Comparison of ENCODE assay signal across 33 cellular contexts in the genomic region with DNA sequence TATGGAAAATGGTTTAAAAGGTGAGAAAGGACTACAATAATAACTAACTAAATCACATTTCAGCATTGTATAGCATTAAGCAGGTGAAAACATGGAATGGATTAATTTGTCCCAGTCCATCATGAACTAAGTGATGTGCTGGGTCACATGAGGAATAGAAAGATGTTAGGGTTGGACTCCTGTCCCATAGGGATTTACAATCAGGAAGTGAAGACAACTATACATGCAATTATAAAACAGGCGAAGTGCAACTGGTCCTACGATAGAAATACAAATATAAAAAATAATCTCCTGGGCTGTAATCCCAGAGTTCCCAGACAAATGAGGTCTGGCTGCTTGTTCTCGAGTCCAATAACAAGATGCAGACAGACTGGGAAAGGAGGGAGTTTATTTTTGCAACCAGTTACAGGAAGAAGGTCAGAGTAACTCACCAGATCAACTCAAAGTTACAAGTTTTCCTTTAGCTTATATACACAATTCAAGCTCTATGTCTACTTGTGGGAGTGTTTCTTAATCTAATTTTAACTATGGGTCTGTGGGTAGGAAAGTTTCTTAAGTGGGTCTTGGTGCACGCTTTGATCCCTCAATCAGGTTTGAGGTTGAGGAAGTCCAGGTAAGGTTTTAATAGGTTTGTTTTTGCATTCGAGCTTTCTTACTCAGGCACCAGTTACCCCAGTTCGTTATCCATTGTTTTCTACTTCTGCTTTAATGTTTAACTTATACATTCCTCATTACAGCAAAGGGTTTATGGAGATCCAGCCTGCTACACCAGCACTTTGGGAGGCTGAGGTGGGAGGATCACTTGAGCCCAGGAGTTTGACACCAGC. TPM values are rescaled to one million over a fixed set of nuclear protein-coding genes. Genes with fewer than 3 reads are reported as not detected.
DNase-seq lines count a peak whose midpoint lies in the region; ATAC-seq, FAIRE-seq and TF ChIP-seq lines count a peak whose summit lies in the region.
"Had no signal": no experiment of that assay in that cellular context is flagged by ENCODE, and none has a peak within 500 bp of the region (broad histone marks: within the 10 kb centered on the region; RNA-seq: fewer than 3 reads in every experiment).

No MANE protein-coding gene starts in this region.

- 59% methylated on average over 6 of the region's 6 CpGs for WGBS in right cardiac atrium

- TF ChIP-seq CTCF in cardiac muscle cell (IDR thresholded peaks at IDR 0.05; ENCODE audit: low read depth, low read length): no peak
- no peak for TF ChIP-seq CTCF in nephron (IDR thresholded peaks at IDR 0.05; ENCODE audit: unreplicated experiment in 3 of 3)
- TF ChIP-seq CTCF in thoracic aorta (IDR thresholded peaks at IDR 0.05): no peak
- no peak for TF ChIP-seq CTCF in GM20000 (IDR thresholded peaks at IDR 0.05; ENCODE audit: extremely low read depth, missing control alignments)

- H3K4me3 ChIP-seq in cardiac muscle cell (no peak overlapping the region), right cardiac atrium (ENCODE audit: low read length) (no peak overlapping the region), thoracic aorta (peak overlapping the region; percentile 22)
- H3K4me3 ChIP-seq: gastrocnemius medialis, lung had no signal

- H3K27ac ChIP-seq in cardiac muscle cell (peak overlapping the region; percentile 51), right cardiac atrium (ENCODE audit: low read length) (no peak overlapping the region), thoracic aorta (peak overlapping the region; percentile 88 to 97)
- H3K27ac ChIP-seq: 22Rv1, RWPE1, WERI-Rb-1 had no signal

- H3K36me3 ChIP-seq in cardiac muscle cell (no peaks in the 10 kb centered on the region), thoracic aorta (no peaks in the 10 kb centered on the region)
- H3K36me3 ChIP-seq: gastrocnemius medialis, WERI-Rb-1 had no signal

- DNase-seq in cardiac muscle cell (ENCODE audit: low read depth in 1 of 2, low spot score in 1 of 2) (no peak), right cardiac atrium (no peak), thoracic aorta (ENCODE audit: low spot score) (no peak), GM20000 (ENCODE audit: low spot score) (no peak), T-helper 17 cell (no peak)
- DNase-seq: activated CD4-positive, alpha-beta T cell treated with anti-CD3 and anti-CD28 coated beads, Interleukin-2, amount 50 U/mL, for 4 hours; activated CD8-positive, alpha-beta memory T cell treated with anti-CD3 and anti-CD28 coated beads, Interleukin-2, amount 50 U/mL, for 4 hours; CD8-positive, alpha-beta memory T cell; cerebellar nuclear complex; DMS53; effector CD8-positive, alpha-beta T cell; gastrocnemius medialis; HFFc6; NCI-H1105 treated with DMSO at 0.1 percent for 48 hours; NCI-H2029 treated with DMSO at 0.1 percent for 48 hours; NCI-H345; NCI-H774; nucleus accumbens; retina; SK-N-SH; stimulated activated naive CD4-positive, alpha-beta T cell treated with Interleukin-2 at 50 U/mL for 16 hours; T-helper 2 cell; WERI-Rb-1 had no signal

- H3K27me3 Mint-ChIP-seq in nephron (ENCODE audit: low read depth) (no peaks in the 10 kb centered on the region), T-helper 17 cell (peaks cover 39% of the 10 kb centered on the region)
- H3K27me3 Mint-ChIP-seq: type B pancreatic cell had no signal

- peaks cover 21% of the 10 kb centered on the region for H3K4me1 ChIP-seq in cardiac muscle cell (ENCODE audit: low read depth)
- H3K4me1 ChIP-seq in right cardiac atrium (ENCODE audit: control insufficient read depth, insufficient read depth, low read length): peaks cover 15% of the 10 kb centered on the region
- peaks cover 80 to 93% of the 10 kb centered on the region in 2 donors for H3K4me1 ChIP-seq in thoracic aorta (ENCODE audit: control insufficient read depth in 1 of 2, low read depth in 2 of 2)

- intact Hi-C loops in right cardiac atrium (cut with DNase I): no loop called here

- H3K4me3 Mint-ChIP-seq in nephron (no peak overlapping the region), T-helper 17 cell (no peak overlapping the region)
- H3K4me3 Mint-ChIP-seq: CD8-positive, alpha-beta memory T cell; HFFc6; type B pancreatic cell had no signal

- no peaks in the 10 kb centered on the region for H3K9me3 Mint-ChIP-seq in nephron
- H3K9me3 Mint-ChIP-seq: activated naive CD4-positive, alpha-beta T cell treated with anti-CD3 and anti-CD28 coated beads, Interleukin-2, amount 50 U/mL, for 72 hours; activated T-helper 2 cell treated with anti-CD3 and anti-CD28 coated beads, Interferon-gamma antibody, Interleukin-2, Interleukin-4, amounts not matched to agents 10 μg/mL and 5 μg/mL and 100 μg/mL, durations not matched to agents 14 hours and 24 hours and 36 hours; HFFc6; type B pancreatic cell had no signal

- peaks cover 26% of the 10 kb centered on the region for H3K36me3 Mint-ChIP-seq in nephron (ENCODE audit: low read depth)
- no peaks in the 10 kb centered on the region for H3K36me3 Mint-ChIP-seq in T-helper 17 cell (ENCODE audit: low read depth)
- H3K36me3 Mint-ChIP-seq: activated naive CD4-positive, alpha-beta T cell treated with anti-CD3 and anti-CD28 coated beads, Interleukin-2, amount 50 U/mL, for 72 hours; CD8-positive, alpha-beta memory T cell had no signal

- H3K4me1 Mint-ChIP-seq in nephron: peaks cover 40% of the 10 kb centered on the region
- H3K4me1 Mint-ChIP-seq in T-helper 17 cell: no peaks in the 10 kb centered on the region
- H3K4me1 Mint-ChIP-seq: CD8-positive, alpha-beta memory T cell had no signal

- H3K27ac Mint-ChIP-seq in nephron (peak overlapping the region; percentile 76 to 96 (median 95)), T-helper 17 cell (no peak overlapping the region)
- H3K27ac Mint-ChIP-seq: activated naive CD4-positive, alpha-beta T cell treated with anti-CD3 and anti-CD28 coated beads, Interleukin-2, amount 50 U/mL, for 72 hours; activated T-helper 2 cell treated with anti-CD3 and anti-CD28 coated beads, Interferon-gamma antibody, Interleukin-2, Interleukin-4, amounts not matched to agents 10 μg/mL and 5 μg/mL and 100 μg/mL, durations not matched to agents 14 hours and 24 hours and 36 hours; type B pancreatic cell had no signal

- ATAC-seq in right cardiac atrium (no peak), thoracic aorta (ENCODE audit: insufficient number of reproducible peaks, low FRiP score, low read depth) (no peak), HG03457 (IDR thresholded peaks at IDR 0.05; ENCODE audit: unreplicated experiment) (no peak), T-helper 17 cell (no peak)
- ATAC-seq: activated naive CD4-positive, alpha-beta T cell treated with anti-CD3 and anti-CD28 coated beads, Interleukin-2, amount 50 U/mL, for 72 hours; gastrocnemius medialis had no signal

- H3K9me3 ChIP-seq in cardiac muscle cell (ENCODE audit: low read depth) (no peaks in the 10 kb centered on the region), right cardiac atrium (ENCODE audit: control insufficient read depth, low read length) (no peaks in the 10 kb centered on the region), thoracic aorta (no peaks in the 10 kb centered on the region), T-helper 17 cell (ENCODE audit: control insufficient read depth, low read length, poor library complexity, severe bottlenecking) (no peaks in the 10 kb centered on the region)
- H3K9me3 ChIP-seq: gastrocnemius medialis, SK-N-SH had no signal

- FAIRE-seq in endometrium (lab: Jason Lieb, UNC): peak; percentile 75
- FAIRE-seq: G401.6 had no signal

- H3K27me3 ChIP-seq in cardiac muscle cell: no peaks in the 10 kb centered on the region
- H3K27me3 ChIP-seq in right cardiac atrium (ENCODE audit: control insufficient read depth, insufficient read depth): no peaks in the 10 kb centered on the region
- no peaks in the 10 kb centered on the region for H3K27me3 ChIP-seq in thoracic aorta (replicated peaks; ENCODE audit: insufficient read depth)
- H3K27me3 ChIP-seq: gastrocnemius medialis had no signal

RNA-seq across cellular contexts. Expression of gene IGFBP7, which starts 50.1 kb away (rescaled TPM):
- total RNA-seq in cardiac muscle cell (66.1 and 87.2 TPM in 2 replicates), right cardiac atrium (100 to 1,000 TPM; 813 to 983 (median 905) TPM), thoracic aorta (1,000 to 10,000 TPM; 4,453 to 6,615 TPM), T-helper 17 cell (under 1 TPM; 0.22 to 0.37 TPM)
- polyA plus RNA-seq in cardiac muscle cell (68.9 and 76.5 TPM in 2 replicates), right cardiac atrium (809 TPM)
- total RNA-seq: activated T-helper 2 cell treated with anti-CD3 and anti-CD28 coated beads, Interferon-gamma antibody, Interleukin-2, Interleukin-4, amounts not matched to agents 10 μg/mL and 5 μg/mL and 100 μg/mL, durations not matched to agents 14 hours and 24 hours and 36 hours; CD8-positive, alpha-beta memory T cell had no signal
- polyA plus RNA-seq: CD8-positive, alpha-beta memory T cell had no signal

Comparison
In these comparisons a context has a peak if more than half of its experiments do, and no peak if none do; other contexts are left out.
1. RNA of gene IGFBP7, which starts 50.1 kb away (total RNA-seq): 4,453 to 6,615 TPM in thoracic aorta, 813 to 983 TPM in right cardiac atrium and 66.1 to 87.2 TPM in cardiac muscle cell; 0.22 to 0.37 TPM in T-helper 17 cell; every median in the first group is over 10 times any median in the second.